In genomic region chr7:149771199-149771636, GRCh38 we compare ENCODE assay signal across 8 cellular contexts. TPM values are rescaled to one million over a fixed set of nuclear protein-coding genes. Genes with fewer than 3 reads are reported as not detected.
DNase-seq lines count a peak whose midpoint lies in the region; ATAC-seq, FAIRE-seq and TF ChIP-seq lines count a peak whose summit lies in the region.

No MANE protein-coding gene starts in this region.

- peaks cover 6% of the 10 kb centered on the region for H3K4me1 Mint-ChIP-seq in CD8-positive, alpha-beta T cell (ENCODE audit: low read depth)
- H3K4me1 Mint-ChIP-seq in endothelial cell (ENCODE audit: unreplicated experiment) = peaks cover 36% of the 10 kb centered on the region

- RAD21 ChIA-PET in HCT116 (lab: Charles Lee; ENCODE audit: low non-redundant PET in 1 of 2, low total read pairs in 2 of 2, uncharacterized antibody in 2 of 2, unreplicated experiment in 2 of 2) = no interaction called here

- H3K9me2 ChIP-seq in HCT116 (ENCODE audit: insufficient read depth) = no peaks in the 10 kb centered on the region

- DNase-seq in CD8-positive, alpha-beta T cell = no peak
- DNase-seq in HCT116 (ENCODE audit: low read depth, low spot score) = no peak
- no peak for DNase-seq in NT2/D1 (ENCODE audit: low read depth, low spot score)
- DNase-seq in endothelial cell (ENCODE audit: low spot score) = peak; percentile 28
- peak; percentile 57 to 86 (median 65) for DNase-seq in pancreas
- DNase-seq in NCI-H1105 (lab: John Stamatoyannopoulos, UW) = no peak
- DNase-seq in NCI-H2029 (lab: John Stamatoyannopoulos, UW) = no peak
- no peak for DNase-seq in HEK293T (ENCODE audit: extremely low spot score)

- H2AFZ ChIP-seq in HCT116 (ENCODE audit: low read depth, low read length, poor library complexity, severe bottlenecking) = no peak overlapping the region

- TF ChIP-seq POLR2A in HCT116 (IDR thresholded peaks at IDR 0.05; ENCODE audit: borderline replicate concordance, extremely low read depth, insufficient read depth, insufficient read length) = no peak

- H3K9me3 Mint-ChIP-seq in CD8-positive, alpha-beta T cell = no peaks in the 10 kb centered on the region
- H3K9me3 Mint-ChIP-seq in endothelial cell (ENCODE audit: unreplicated experiment) = no peaks in the 10 kb centered on the region

- no peak for TF ChIP-seq CTCF in CD8-positive, alpha-beta T cell (IDR thresholded peaks at IDR 0.05)
- TF ChIP-seq CTCF in HCT116 (IDR thresholded peaks at IDR 0.05 in 2 of 3, conservative IDR thresholded peaks at IDR 0.05 in 1 of 3; ENCODE audit: borderline replicate concordance in 1 of 3, insufficient read depth in 1 of 3, low read depth in 2 of 3, low read length in 2 of 3) (no peak), endothelial cell (IDR thresholded peaks at IDR 0.05; ENCODE audit: unreplicated experiment) (no peak), pancreas (IDR thresholded peaks at IDR 0.05) (no peak)

- H3K27ac ChIP-seq in CD8-positive, alpha-beta T cell (ENCODE audit: low read depth, low read length) = no peak overlapping the region
- no peak overlapping the region for H3K27ac ChIP-seq in HCT116 (ENCODE audit: low read depth, low read length)
- peak overlapping the region; percentile 17 to 76 (median 42) for H3K27ac ChIP-seq in pancreas

- POLR2A ChIA-PET in CD8-positive, alpha-beta T cell (lab: Charles Lee) = no interaction called here
- POLR2A ChIA-PET in HCT116 (lab: Charles Lee) = no interaction called here
- POLR2A ChIA-PET in HEK293T (lab: Yijun Ruan, JAX) = interaction anchor here (0.8 to 1.6 kb wide), 7 partner anchors 9 to 400 kb away, joined by 3 to 6 read pairs (median 3); no protein-coding TSS in a partner anchor

- H3K4me1 ChIP-seq in CD8-positive, alpha-beta T cell (ENCODE audit: insufficient read depth, low read length) = peaks cover 12% of the 10 kb centered on the region
- H3K4me1 ChIP-seq in HCT116 (ENCODE audit: control insufficient read depth in 1 of 2, insufficient read depth in 2 of 2, low read length in 2 of 2) (peaks cover 10 to 22% of the 10 kb centered on the region in 2 experiments), NT2/D1 (ENCODE audit: insufficient read depth, insufficient read length) (peaks cover 12% of the 10 kb centered on the region), pancreas (peaks cover 0 to 4% (median 0%) of the 10 kb centered on the region in 3 donors)

- peaks cover 9% of the 10 kb centered on the region for H3K36me3 Mint-ChIP-seq in CD8-positive, alpha-beta T cell
- peaks cover 39% of the 10 kb centered on the region for H3K36me3 Mint-ChIP-seq in endothelial cell (ENCODE audit: low read depth, unreplicated experiment)

- no peak overlapping the region for H3K27ac Mint-ChIP-seq in CD8-positive, alpha-beta T cell
- no peak overlapping the region for H3K27ac Mint-ChIP-seq in endothelial cell (ENCODE audit: unreplicated experiment)

- H4K20me1 ChIP-seq in HCT116 (ENCODE audit: insufficient read depth) = no peaks in the 10 kb centered on the region

- no peak for TF ChIP-seq RAD21 in HCT116 (IDR thresholded peaks at IDR 0.05; ENCODE audit: low read depth)

- intact Hi-C loops in CD8-positive, alpha-beta T cell (cut with DNase I, micrococcal nuclease) = loop anchor here (1.0 to 10.0 kb wide), 9 partner anchors 57 to 1314 kb away; partner anchors contain the start of genes AGAP3 (in 1 of the 2), ATP6V0E2 (in 1 of the 2), CDK5 (in 1 of the 2) and FASTK (in 1 of the 2)
- intact Hi-C loops in HCT116 (cut with micrococcal nuclease) = no loop called here
- intact Hi-C loops in pancreas (cut with DNase I) = no loop called here

- peak overlapping the region; percentile 73 for H3K4me2 ChIP-seq in HCT116 (ENCODE audit: low read length)

- H3K27me3 ChIP-seq in CD8-positive, alpha-beta T cell (ENCODE audit: insufficient read depth, low read length) = no peaks in the 10 kb centered on the region
- no peaks in the 10 kb centered on the region for H3K27me3 ChIP-seq in HCT116 (ENCODE audit: insufficient read depth, low read length)
- H3K27me3 ChIP-seq in NT2/D1 (ENCODE audit: insufficient read depth, insufficient read length) = peaks cover 44% of the 10 kb centered on the region
- no peaks in the 10 kb centered on the region for H3K27me3 ChIP-seq in pancreas

- CTCF ChIA-PET in CD8-positive, alpha-beta T cell (lab: Charles Lee) = interaction anchor here (0.7 to 2.1 kb wide), 2 partner anchors 20 to 112 kb away, joined by 3 to 6 read pairs; no protein-coding TSS in a partner anchor
- CTCF ChIA-PET in HCT116 (lab: Charles Lee) = interaction anchor here (1.2 to 1.8 kb wide), 2 partner anchors 28 to 109 kb away, joined by 3 to 5 read pairs; no protein-coding TSS in a partner anchor
- CTCF ChIA-PET in HEK293T (lab: Yijun Ruan, JAX) = interaction anchor here (0.7 to 0.9 kb wide), 2 partner anchors 47 to 109 kb away, joined by 3 to 5 read pairs; no protein-coding TSS in a partner anchor

- no peaks in the 10 kb centered on the region for H3K27me3 Mint-ChIP-seq in CD8-positive, alpha-beta T cell (ENCODE audit: low read depth)
- H3K27me3 Mint-ChIP-seq in endothelial cell (ENCODE audit: unreplicated experiment) = peaks cover 39% of the 10 kb centered on the region

- no peaks in the 10 kb centered on the region for H3K9me3 ChIP-seq in CD8-positive, alpha-beta T cell (ENCODE audit: low read length)
- no peaks in the 10 kb centered on the region for H3K9me3 ChIP-seq in HCT116 (ENCODE audit: control insufficient read depth in 1 of 2, insufficient read depth in 1 of 2, low read depth in 1 of 2, low read length in 2 of 2)
- H3K9me3 ChIP-seq in NT2/D1 (ENCODE audit: insufficient read depth, low read length) = no peaks in the 10 kb centered on the region
- H3K9me3 ChIP-seq in pancreas = no peaks in the 10 kb centered on the region

- H3K9ac ChIP-seq in HCT116 (ENCODE audit: low read length) = no peak overlapping the region
- peak overlapping the region; percentile 50 for H3K9ac ChIP-seq in NT2/D1 (ENCODE audit: insufficient read length, low read depth)

- H3K36me3 ChIP-seq in CD8-positive, alpha-beta T cell (ENCODE audit: insufficient read depth, low read length) = no peaks in the 10 kb centered on the region
- H3K36me3 ChIP-seq in HCT116 (ENCODE audit: control insufficient read depth in 1 of 2, insufficient read depth in 2 of 2, low read length in 2 of 2) = no peaks in the 10 kb centered on the region
- H3K36me3 ChIP-seq in NT2/D1 (ENCODE audit: insufficient read depth, insufficient read length, low read length) = peaks cover 7% of the 10 kb centered on the region
- H3K36me3 ChIP-seq in pancreas = peaks cover 0 to 6% (median 0%) of the 10 kb centered on the region in 3 donors

- FAIRE-seq in pancreas (lab: Jason Lieb, UNC) = no peak

- whole genome bisulfite sequencing in pancreas, 2 donors = 4 to 7% methylated on average over 13 of the region's 13 CpGs

- no peak for ATAC-seq in CD8-positive, alpha-beta T cell
- peak; percentile 8 for ATAC-seq in HCT116
- peak; percentile 7 to 17 (median 15) for ATAC-seq in pancreas

- H3K79me2 ChIP-seq in HCT116 (ENCODE audit: insufficient read depth, low read length) = no peaks in the 10 kb centered on the region

- BruUV-seq in HCT116 (replicated peaks; lab: Mats Ljungman, UMichigan) = no TSS peak

- H3K4me3 ChIP-seq in CD8-positive, alpha-beta T cell (ENCODE audit: low read depth, low read length) = no peak overlapping the region
- H3K4me3 ChIP-seq in HCT116 (replicated peaks in 1 of 2; ENCODE audit: low read depth in 1 of 2, low read length in 2 of 2) = peak overlapping the region; percentile 28 to 53; a peak in 3 of 4 replicates
- H3K4me3 ChIP-seq in NT2/D1 (ENCODE audit: insufficient read length, low read depth) = peak overlapping the region; percentile 15
- peak overlapping the region; percentile 5 to 80 (median 41) for H3K4me3 ChIP-seq in pancreas

- H3K4me3 Mint-ChIP-seq in CD8-positive, alpha-beta T cell = peak overlapping the region; percentile 71
- H3K4me3 Mint-ChIP-seq in endothelial cell (ENCODE audit: unreplicated experiment) = peak overlapping the region; percentile 84

TF ChIP-seq in HCT116, 20 proteins besides CTCF, POLR2A, EP300 and RAD21 (continues in another document):
- TF ChIP-seq EGR1 (IDR thresholded peaks at IDR 0.05; ENCODE audit: low read depth) = no peak
- TF ChIP-seq FOSL1 (IDR thresholded peaks at IDR 0.05; ENCODE audit: low read depth) = no peak
- TF ChIP-seq SRF (IDR thresholded peaks at IDR 0.05; ENCODE audit: low read depth) = no peak
- TF ChIP-seq JUND (IDR thresholded peaks at IDR 0.05) = no peak
- no peak for TF ChIP-seq SIN3A (IDR thresholded peaks at IDR 0.05; ENCODE audit: low read depth)
- TF ChIP-seq MAX (IDR thresholded peaks at IDR 0.05) = no peak
- no peak for TF ChIP-seq CEBPB (IDR thresholded peaks at IDR 0.05; ENCODE audit: low read depth)
- no peak for TF ChIP-seq CBX3 (IDR thresholded peaks at IDR 0.05; ENCODE audit: low read depth)
- no peak for TF ChIP-seq ZFX (IDR thresholded peaks at IDR 0.05)

TF ChIP-seq in HEK293T, 16 proteins besides CTCF, POLR2A, EP300 and RAD21:
- no peak for TF ChIP-seq NFRKB (IDR thresholded peaks at IDR 0.05)
- TF ChIP-seq FOXK2 (IDR thresholded peaks at IDR 0.05) = no peak
- no peak for TF ChIP-seq BHLHE40 (IDR thresholded peaks at IDR 0.05; ENCODE audit: borderline replicate concordance)
- TF ChIP-seq CTBP1 (IDR thresholded peaks at IDR 0.05; ENCODE audit: borderline replicate concordance) = no peak
- no peak for TF ChIP-seq SP1 (IDR thresholded peaks at IDR 0.05)
- TF ChIP-seq L3MBTL2 (conservative IDR thresholded peaks at IDR 0.05) = no peak
- TF ChIP-seq PKNOX1 (IDR thresholded peaks at IDR 0.05) = no peak
- TF ChIP-seq HDGF (IDR thresholded peaks at IDR 0.05; ENCODE audit: borderline replicate concordance) = no peak
- TF ChIP-seq ZNF384 (IDR thresholded peaks at IDR 0.05) = no peak
TF ChIP-seq in HEK293T: peak in this region for 0.

RNA-seq across cellular contexts. Expression of gene ZNF467, which starts 2.2 kb away (rescaled TPM):
- 1 to 10 TPM; 2.2 to 2.5 TPM for total RNA-seq in CD8-positive, alpha-beta T cell
- total RNA-seq in HCT116 (2021; ENCODE audit: unreplicated experiment) (11.3 TPM), endothelial cell (ENCODE audit: unreplicated experiment) (64.2 TPM), pancreas (1 to 10 TPM; 6.3 to 9.5 (median 8.4) TPM)
- polyA plus RNA-seq in HCT116 (2012) = 8.5 and 9.9 TPM in 2 replicates
- 10 to 100 TPM; 15.3 to 18.6 TPM for polyA plus RNA-seq in pancreas

Comparison
In these comparisons a context has a peak if more than half of its experiments do, and no peak if none do; other contexts are left out.
1. DNase-seq: peak in endothelial cell (single experiment) and pancreas (6 of 6); none in CD8-positive, alpha-beta T cell (0 of 7), HCT116 (single experiment), NT2/D1 (single experiment), NCI-H1105 (single experiment), NCI-H2029 (single experiment) and HEK293T (single experiment).
2. H3K27ac ChIP-seq: peak in pancreas (4 of 4); none in CD8-positive, alpha-beta T cell (single experiment) and HCT116 (single experiment).
3. intact Hi-C loops: an anchor here in CD8-positive, alpha-beta T cell (1.0 to 10.0 kb wide); none called in HCT116 and pancreas.